In genomic region chr19:10751109-10751972, GRCh38 we compare ENCODE assay signal across 7 cellular contexts. TPM values are rescaled to one million over a fixed set of nuclear protein-coding genes. Genes with fewer than 3 reads are reported as not detected.
DNase-seq lines count a peak whose midpoint lies in the region; ATAC-seq, FAIRE-seq and TF ChIP-seq lines count a peak whose summit lies in the region.

No MANE protein-coding gene starts in this region.

- no TSS peak for BruUV-seq in HepG2 (replicated peaks; lab: Mats Ljungman, UMichigan)

- TF ChIP-seq POLR2A in NB4 (IDR thresholded peaks at IDR 0.05; ENCODE audit: extremely low read depth, insufficient read length) (no peak), HepG2 (IDR thresholded peaks at IDR 0.05; ENCODE audit: insufficient read depth in 1 of 2, low read depth in 2 of 2, low read length in 2 of 2) (no peak)

- H3K4me1 ChIP-seq in HepG2 (ENCODE audit: insufficient read depth, low read length), result peaks cover 83% of the 10 kb centered on the region
- no peaks in the 10 kb centered on the region for H3K4me1 ChIP-seq in smooth muscle cell (ENCODE audit: low read depth)

- ATAC-seq in HepG2, result no peak

- H3K79me2 ChIP-seq in HepG2 (ENCODE audit: insufficient read depth, low read length), result peaks cover 63% of the 10 kb centered on the region
- H3K79me2 ChIP-seq in smooth muscle cell (ENCODE audit: low read depth), result peaks cover 78% of the 10 kb centered on the region

- intact Hi-C loops in HepG2 (cut with micrococcal nuclease; ENCODE audit: unreplicated experiment) (no loop called here), posterior vena cava (cut with DNase I) (no loop called here)

- H3K27me3 ChIP-seq in HepG2 (ENCODE audit: control insufficient read depth in 1 of 2, insufficient read depth in 2 of 2, low read length in 2 of 2), result no peaks in the 10 kb centered on the region
- no peaks in the 10 kb centered on the region for H3K27me3 ChIP-seq in smooth muscle cell (ENCODE audit: low read depth)

- POLR2A ChIA-PET in HepG2 (lab: Yijun Ruan, JAX), result interaction anchor here (0.6 to 1.2 kb wide), 2 partner anchors 34 to 174 kb away, joined by 3 to 5 read pairs; partner anchors contain the start of gene DNM2

- no peak for TF ChIP-seq CTCF in NB4 (IDR thresholded peaks at IDR 0.05; ENCODE audit: low read depth, low read length)
- TF ChIP-seq CTCF in HepG2 (CRISPR knock-in tag; IDR thresholded peaks at IDR 0.05), result no peak
- TF ChIP-seq CTCF in smooth muscle cell (IDR thresholded peaks at IDR 0.05; ENCODE audit: borderline replicate concordance, insufficient read depth, poor library complexity, severe bottlenecking), result no peak

- DNase-seq in NB4 (ENCODE audit: low read depth) (peak; percentile 23), HepG2 (ENCODE audit: low spot score) (no peak), superior temporal gyrus (ENCODE audit: extremely low spot score) (peak; percentile 51), iPS-NIHi7 (ENCODE audit: extremely low spot score) (no peak), posterior vena cava (ENCODE audit: low spot score) (no peak), smooth muscle cell (lab: John Stamatoyannopoulos, UW; ENCODE audit: unreplicated experiment) (no peak)

- WGBS in HepG2 (ENCODE audit: low lambda C conversion rate), result 93% methylated on average over 17 of the region's 21 CpGs
- WGBS in smooth muscle cell (ENCODE audit: low lambda C conversion rate), result 91% methylated on average over 21 of the region's 21 CpGs

- H3K36me3 ChIP-seq in HepG2 (replicated peaks in 1 of 2; ENCODE audit: control insufficient read depth in 1 of 2, insufficient read depth in 2 of 2, low read length in 2 of 2) (peaks cover 0 to 2% of the 10 kb centered on the region in 2 experiments; a peak in 3 of 5 replicates), smooth muscle cell (ENCODE audit: low read depth) (no peaks in the 10 kb centered on the region)

- H2AFZ ChIP-seq in HepG2 (ENCODE audit: low read length) (no peak overlapping the region), smooth muscle cell (ENCODE audit: low read depth) (no peak overlapping the region)

- peak overlapping the region; percentile 98 for H3K27ac ChIP-seq in angular gyrus (ENCODE audit: low read depth, low read length)
- no peak overlapping the region for H3K27ac ChIP-seq in HepG2 (ENCODE audit: extremely low read length, insufficient read depth, low read length)
- no peak overlapping the region for H3K27ac ChIP-seq in smooth muscle cell (ENCODE audit: low read depth)

- no peak for TF ChIP-seq EP300 in HepG2 (IDR thresholded peaks at IDR 0.05; ENCODE audit: low read depth in 2 of 2, low read length in 2 of 2)
- no peak for TF ChIP-seq EP300 in HepG2 (CRISPR knock-in tag; IDR thresholded peaks at IDR 0.05; ENCODE audit: borderline replicate concordance)

- in situ Hi-C loops in HepG2 (cut with HindIII; ENCODE audit: extremely low pct_ligation_motif_present, low pct_unique_long_range_greater_than_20kb), result no loop called here

- H3K4me2 ChIP-seq in HepG2 (ENCODE audit: low read depth, low read length), result no peak overlapping the region
- no peak overlapping the region for H3K4me2 ChIP-seq in smooth muscle cell

- no peaks in the 10 kb centered on the region for H3K9me3 ChIP-seq in HepG2 (ENCODE audit: low read length)
- no peaks in the 10 kb centered on the region for H3K9me3 ChIP-seq in smooth muscle cell (replicated peaks; ENCODE audit: low read depth)

- no peak for FAIRE-seq in HepG2 (lab: Jason Lieb, UNC)

- H3F3A ChIP-seq in smooth muscle cell (ENCODE audit: low read depth), result no peaks in the 10 kb centered on the region

- CTCF ChIA-PET in HepG2 (lab: Yijun Ruan, JAX; ENCODE audit: low intra/inter-chr PET ratio, low total read pairs), result no interaction called here

- H3K4me3 ChIP-seq in NB4 (ENCODE audit: low read depth, low read length), result no peak overlapping the region
- no peak overlapping the region for H3K4me3 ChIP-seq in HepG2 (replicated peaks in 1 of 3; ENCODE audit: insufficient read depth in 1 of 3, low read depth in 2 of 3, low read length in 3 of 3)
- no peak overlapping the region for H3K4me3 ChIP-seq in smooth muscle cell

- no peak overlapping the region for H3K9ac ChIP-seq in HepG2 (ENCODE audit: insufficient read depth, low read depth, low read length)
- no peak overlapping the region for H3K9ac ChIP-seq in smooth muscle cell (ENCODE audit: low read depth)

- TF ChIP-seq RAD21 in HepG2 (CRISPR knock-in tag; IDR thresholded peaks at IDR 0.05), result no peak

- H4K20me1 ChIP-seq in HepG2 (ENCODE audit: insufficient read depth, low read length) (no peaks in the 10 kb centered on the region), smooth muscle cell (ENCODE audit: low read depth) (peaks cover 98% of the 10 kb centered on the region)

RNA-seq across cellular contexts. Expression of gene DNM2, which starts 33.5 kb away (rescaled TPM):
- total RNA-seq in HepG2 (2016; rRNA removed; fragmentation: Illumina TruSeq; extraction: Trizol) (41.7 and 48.2 TPM in 2 replicates), posterior vena cava (100 to 1,000 TPM in 1 of 2 donors, 10 to 100 TPM in 1; 94.9 to 107 TPM), smooth muscle cell (46.4 and 65.1 TPM in 2 replicates)
- total RNA-seq in HepG2 (2016; cell fraction: cytosol; rRNA removed; fragmentation: Illumina TruSeq; extraction: Trizol; ENCODE audit: low read depth), result 19.9 and 21.9 TPM in 2 replicates
- total RNA-seq in HepG2 (2016; cell fraction: insoluble cytoplasmic fraction; rRNA removed; fragmentation: Illumina TruSeq; extraction: Trizol), result 37.7 and 40.5 TPM in 2 replicates
- 29.4 and 31.2 TPM in 2 replicates for total RNA-seq in HepG2 (2016; cell fraction: membrane; rRNA removed; fragmentation: Illumina TruSeq; extraction: Trizol)
- 56.9 and 61.6 TPM in 2 replicates for total RNA-seq in HepG2 (2016; cell fraction: nucleus; rRNA removed; fragmentation: Illumina TruSeq; extraction: Trizol)
- polyA plus RNA-seq in HepG2 (2011; rRNA removed) (59.8 and 67.0 TPM in 2 replicates), smooth muscle cell (93.2 and 111 TPM in 2 replicates)
- polyA plus RNA-seq in HepG2 (2011; cell fraction: cytosol; rRNA removed), result 29.1 and 41.0 TPM in 2 replicates
- polyA plus RNA-seq in HepG2 (2011; cell fraction: nucleus; rRNA removed), result 155 and 203 TPM in 2 replicates
- 44.2 and 57.9 TPM in 2 replicates for polyA plus RNA-seq in HepG2 (2012)
- polyA plus RNA-seq in HepG2 (2016; cell fraction: cytosol; fragmentation: Illumina TruSeq; extraction: Trizol; ENCODE audit: low read depth), result 8.6 and 9.0 TPM in 2 replicates
- 39.4 and 48.6 TPM in 2 replicates for polyA plus RNA-seq in HepG2 (2016; cell fraction: insoluble cytoplasmic fraction; fragmentation: Illumina TruSeq; extraction: Trizol; ENCODE audit: low read depth)
- polyA plus RNA-seq in HepG2 (2016; cell fraction: membrane; fragmentation: Illumina TruSeq; extraction: Trizol; ENCODE audit: low read depth), result 18.1 and 20.6 TPM in 2 replicates
- 87.0 and 94.1 TPM in 2 replicates for polyA plus RNA-seq in HepG2 (2016; cell fraction: nucleus; fragmentation: Illumina TruSeq; extraction: Trizol; ENCODE audit: insufficient read depth, low read depth)
- polyA minus RNA-seq in HepG2 (2011; rRNA and poly(A)+ RNA removed; ENCODE audit: low replicate concordance), result 200 and 264 TPM in 2 replicates
- 44.4 and 50.0 TPM in 2 replicates for polyA minus RNA-seq in HepG2 (2011; cell fraction: cytosol; rRNA and poly(A)+ RNA removed)
- 143 and 162 TPM in 2 replicates for polyA minus RNA-seq in HepG2 (2011; cell fraction: nucleus; rRNA and poly(A)+ RNA removed)

RNA-seq across cellular contexts. Expression of gene QTRT1, which starts 50.1 kb away (rescaled TPM):
- total RNA-seq in HepG2 (2016; rRNA removed; fragmentation: Illumina TruSeq; extraction: Trizol) (33.0 and 38.6 TPM in 2 replicates), posterior vena cava (10 to 100 TPM; 24.9 to 27.6 TPM), smooth muscle cell (13.3 and 16.0 TPM in 2 replicates)
- total RNA-seq in HepG2 (2016; cell fraction: cytosol; rRNA removed; fragmentation: Illumina TruSeq; extraction: Trizol; ENCODE audit: low read depth), result 19.1 and 20.1 TPM in 2 replicates
- total RNA-seq in HepG2 (2016; cell fraction: insoluble cytoplasmic fraction; rRNA removed; fragmentation: Illumina TruSeq; extraction: Trizol), result 36.0 and 39.4 TPM in 2 replicates
- total RNA-seq in HepG2 (2016; cell fraction: membrane; rRNA removed; fragmentation: Illumina TruSeq; extraction: Trizol), result 12.2 and 12.9 TPM in 2 replicates
- 31.9 and 35.0 TPM in 2 replicates for total RNA-seq in HepG2 (2016; cell fraction: nucleus; rRNA removed; fragmentation: Illumina TruSeq; extraction: Trizol)
- polyA plus RNA-seq in HepG2 (2011; rRNA removed) (41.6 and 55.6 TPM in 2 replicates), smooth muscle cell (42.3 and 49.4 TPM in 2 replicates)
- polyA plus RNA-seq in HepG2 (2011; cell fraction: cytosol; rRNA removed), result 25.8 and 39.0 TPM in 2 replicates
- 270 and 290 TPM in 2 replicates for polyA plus RNA-seq in HepG2 (2011; cell fraction: nucleus; rRNA removed)
- 27.7 and 35.3 TPM in 2 replicates for polyA plus RNA-seq in HepG2 (2012)
- 11.2 and 12.9 TPM in 2 replicates for polyA plus RNA-seq in HepG2 (2016; cell fraction: cytosol; fragmentation: Illumina TruSeq; extraction: Trizol; ENCODE audit: low read depth)
- 38.0 and 39.9 TPM in 2 replicates for polyA plus RNA-seq in HepG2 (2016; cell fraction: insoluble cytoplasmic fraction; fragmentation: Illumina TruSeq; extraction: Trizol; ENCODE audit: low read depth)
- 12.7 and 13.2 TPM in 2 replicates for polyA plus RNA-seq in HepG2 (2016; cell fraction: membrane; fragmentation: Illumina TruSeq; extraction: Trizol; ENCODE audit: low read depth)
- polyA plus RNA-seq in HepG2 (2016; cell fraction: nucleus; fragmentation: Illumina TruSeq; extraction: Trizol; ENCODE audit: insufficient read depth, low read depth), result 92.8 and 94.8 TPM in 2 replicates
- 26.7 and 36.3 TPM in 2 replicates for polyA minus RNA-seq in HepG2 (2011; rRNA and poly(A)+ RNA removed; ENCODE audit: low replicate concordance)
- polyA minus RNA-seq in HepG2 (2011; cell fraction: cytosol; rRNA and poly(A)+ RNA removed), result 8.2 and 12.2 TPM in 2 replicates
- polyA minus RNA-seq in HepG2 (2011; cell fraction: nucleus; rRNA and poly(A)+ RNA removed), result 15.5 and 18.7 TPM in 2 replicates

Comparison
In these comparisons a context has a peak if more than half of its experiments do, and no peak if none do; other contexts are left out.
1. DNase-seq: peak in NB4 (single experiment) and superior temporal gyrus (single experiment); none in HepG2 (single experiment), iPS-NIHi7 (single experiment), posterior vena cava (single experiment) and smooth muscle cell (single experiment).